Comparison of ENCODE assay signal across 8 cellular contexts in the genomic region with DNA sequence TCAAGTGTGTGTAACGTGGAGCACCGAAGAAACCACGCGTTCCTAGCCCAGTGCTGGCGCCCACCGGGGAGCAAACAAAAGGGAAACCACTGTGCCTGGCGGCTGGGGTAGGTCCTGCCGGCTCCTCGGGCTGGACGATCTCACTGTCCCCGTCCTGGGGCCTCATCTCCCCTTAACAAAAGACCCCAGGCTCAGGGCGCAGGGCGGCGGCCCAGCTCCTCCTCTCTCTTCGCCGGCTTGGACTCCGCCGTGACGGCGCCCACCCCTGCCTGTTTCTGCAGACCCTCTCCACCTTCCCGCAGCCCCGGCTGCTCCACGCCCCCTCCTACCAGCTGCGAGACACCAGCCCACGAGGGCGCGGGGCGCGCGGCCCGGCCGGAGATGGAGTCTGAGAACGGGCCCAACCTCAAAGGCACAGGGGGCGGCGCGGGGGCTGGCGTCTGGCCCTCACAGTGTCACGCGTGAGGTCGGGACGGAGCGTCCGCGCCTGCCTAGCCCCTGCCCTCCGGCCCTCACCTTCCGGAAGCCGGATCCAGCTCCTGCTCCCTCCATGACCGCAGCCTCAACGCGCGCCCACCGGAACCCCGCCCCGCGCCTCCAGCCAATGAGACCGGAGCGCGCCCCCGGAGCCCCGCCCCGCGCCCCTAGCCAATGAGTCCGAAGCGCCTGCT. TPM values are rescaled to one million over a fixed set of nuclear protein-coding genes. Genes with fewer than 3 reads are reported as not detected.
DNase-seq lines count a peak whose midpoint lies in the region; ATAC-seq lines count a peak whose summit lies in the region.

A gene (minus strand): TSS at position 569 of the 671 bp plus-strand sequence. CDS start 17 bp downstream, at position 552.

- peak within 1 kb of the TSS; percentile 98 for H3K9ac ChIP-seq in neuronal stem cell (ENCODE audit: low read depth, low read length, poor library complexity)

- H3K79me1 ChIP-seq in neuronal stem cell (ENCODE audit: low read depth, low read length), result peaks cover 30% of the 10 kb centered on the region

- no peaks in the 10 kb centered on the region for H3K27me3 Mint-ChIP-seq in activated T-cell treated with anti-CD3 and anti-CD28 coated beads, Interleukin-2, amount 50 U/mL, for 4 hours (ENCODE audit: low read depth)

- peak; percentile 3 for ATAC-seq in activated T-cell treated with anti-CD3 and anti-CD28 coated beads, Interleukin-2, amount 50 U/mL, for 4 hours
- ATAC-seq in esophagus mucosa, result no peak

- H3K9me3 ChIP-seq in SJCRH30 (replicated peaks) (no peaks in the 10 kb centered on the region), neuronal stem cell (replicated peaks in 1 of 2; ENCODE audit: control insufficient read depth in 2 of 2, insufficient read depth in 1 of 2, low read depth in 1 of 2, low read length in 2 of 2) (peaks cover 0 to 2% of the 10 kb centered on the region in 2 donors)

- H3K18ac ChIP-seq in neuronal stem cell (ENCODE audit: low read length), result peak within 1 kb of the TSS; percentile 96

- no CpG with 5 or more reads among the region's 64 CpGs for WGBS in neuronal stem cell (ENCODE audit: extremely low coverage in 2 of 2, insufficient read length in 2 of 2, insufficient replicate concordance in 1 of 2), 2 donors

- H2BK120ac ChIP-seq in neuronal stem cell (ENCODE audit: low read depth, low read length), result peak within 1 kb of the TSS; percentile 8

- peak within 1 kb of the TSS; percentile 98 for H2AK5ac ChIP-seq in neuronal stem cell (ENCODE audit: low read depth, low read length)

- H3K4ac ChIP-seq in neuronal stem cell (ENCODE audit: low read length), result peak within 1 kb of the TSS; percentile 66

- H2BK15ac ChIP-seq in neuronal stem cell (ENCODE audit: low read length), result peak within 1 kb of the TSS; percentile 96

- no peak within 1 kb of the TSS for H4K91ac ChIP-seq in neuronal stem cell (ENCODE audit: low read depth, low read length, poor library complexity)

- H3K4me3 ChIP-seq in SJCRH30, result peak within 1 kb of the TSS; percentile 89
- H3K4me3 ChIP-seq in neuronal stem cell (ENCODE audit: low read length in 2 of 2), result peak within 1 kb of the TSS; percentile 93 to 98

- H3K27me3 ChIP-seq in SJCRH30 (no peaks in the 10 kb centered on the region), neuronal stem cell (ENCODE audit: control insufficient read depth in 3 of 3, insufficient read depth in 3 of 3, low read depth in 1 of 3, low read length in 3 of 3) (no peaks in the 10 kb centered on the region)

- H3K23ac ChIP-seq in neuronal stem cell (ENCODE audit: low read depth, low read length, poor library complexity), result peak within 1 kb of the TSS; percentile 91

- H2BK5ac ChIP-seq in neuronal stem cell (ENCODE audit: low read length), result peak within 1 kb of the TSS; percentile 90

- peak within 1 kb of the TSS; percentile 88 for H3K4me3 Mint-ChIP-seq in activated T-cell treated with anti-CD3 and anti-CD28 coated beads, Interleukin-2, amount 50 U/mL, for 4 hours

- H3K4me1 Mint-ChIP-seq in activated T-cell treated with anti-CD3 and anti-CD28 coated beads, Interleukin-2, amount 50 U/mL, for 4 hours (ENCODE audit: low read depth), result peaks cover 20% of the 10 kb centered on the region

- H3K4me2 ChIP-seq in neuronal stem cell (ENCODE audit: insufficient read depth, low read length, poor library complexity, severe bottlenecking), result peak within 1 kb of the TSS; percentile 99

- peak within 1 kb of the TSS; percentile 97 for H2AFZ ChIP-seq in neuronal stem cell (ENCODE audit: low read length)

- H2BK12ac ChIP-seq in neuronal stem cell (ENCODE audit: low read length), result peak within 1 kb of the TSS; percentile 90

- no peaks in the 10 kb centered on the region for H3K36me3 Mint-ChIP-seq in activated T-cell treated with anti-CD3 and anti-CD28 coated beads, Interleukin-2, amount 50 U/mL, for 4 hours (ENCODE audit: insufficient read depth)

- H3K14ac ChIP-seq in neuronal stem cell (ENCODE audit: low read length), result peak within 1 kb of the TSS; percentile 94

- H3K9me3 Mint-ChIP-seq in activated T-cell treated with anti-CD3 and anti-CD28 coated beads, Interleukin-2, amount 50 U/mL, for 4 hours, result no peaks in the 10 kb centered on the region

- H4K8ac ChIP-seq in neuronal stem cell (ENCODE audit: low read depth, low read length), result no peak within 1 kb of the TSS

- peaks cover 7% of the 10 kb centered on the region; the same call in 1 of the 2 replicates for H3K4me1 ChIP-seq in SJCRH30
- H3K4me1 ChIP-seq in neuronal stem cell (ENCODE audit: control insufficient read depth in 2 of 2, insufficient read depth in 1 of 2, low read depth in 1 of 2, low read length in 2 of 2), result peaks cover 9 to 16% of the 10 kb centered on the region in 2 donors

- DNase-seq in activated T-cell treated with anti-CD3 and anti-CD28 coated beads, Interleukin-2, amount 50 U/mL, for 4 hours, result no peak
- no peak for DNase-seq in activated T-cell treated with anti-CD3 and anti-CD28 coated beads for 4 hours
- DNase-seq in SJCRH30, result peak in 1 of 2 experiments; percentile 66
- DNase-seq in neuronal stem cell (ENCODE audit: low spot score), result peak; percentile 43
- no peak for DNase-seq in NCI-H1694 treated with DMSO at 0.1 percent for 48 hours (lab: John Stamatoyannopoulos, UW)
- no peak for DNase-seq in cortex of kidney (lab: John Stamatoyannopoulos, UW)
- no peak for DNase-seq in Ammon's horn (ENCODE audit: low spot score)

- H3K27ac ChIP-seq in SJCRH30, result peak within 1 kb of the TSS; percentile 35
- no peak within 1 kb of the TSS for H3K27ac ChIP-seq in neuronal stem cell (replicated peaks; ENCODE audit: low read length)

- H3K36me3 ChIP-seq in SJCRH30, result no peaks in the 10 kb centered on the region
- H3K36me3 ChIP-seq in neuronal stem cell (replicated peaks in 1 of 2; ENCODE audit: control insufficient read depth in 2 of 2, insufficient read depth in 2 of 2, low read length in 2 of 2), result peaks cover 17 to 31% of the 10 kb centered on the region in 2 donors

RNA-seq across cellular contexts. Expression of the gene that starts here (rescaled TPM):
- 100 to 1,000 TPM; 145 to 189 (median 183) TPM for total RNA-seq in activated T-cell treated with anti-CD3 and anti-CD28 coated beads, Interleukin-2, amount 50 U/mL, for 4 hours
- 116 and 136 TPM in 2 replicates for total RNA-seq in SJCRH30 (2014; rRNA removed; shearing (Covaris generic))
- 71.8 TPM for total RNA-seq in esophagus mucosa
- polyA plus RNA-seq in neuronal stem cell (2013, experiment 1 of 2), result 45.1 TPM
- polyA plus RNA-seq in neuronal stem cell (2013, experiment 2 of 2), result 45.1 TPM
